In genomic region chr1:240794061-240794843, GRCh38 we compare ENCODE assay signal across 18 cellular contexts.
DNase-seq lines count a peak whose midpoint lies in the region; ATAC-seq, FAIRE-seq and TF ChIP-seq lines count a peak whose summit lies in the region.
"Had no signal": no experiment of that assay in that cellular context is flagged by ENCODE, and none has a peak within 500 bp of the region (broad histone marks: within the 10 kb centered on the region; RNA-seq: fewer than 3 reads in every experiment).

No MANE protein-coding gene starts in this region.

- in situ Hi-C loops in HepG2 (cut with HindIII; ENCODE audit: extremely low pct_ligation_motif_present, low pct_unique_long_range_greater_than_20kb), result no loop called here

- CTCF ChIA-PET in HepG2 (lab: Yijun Ruan, JAX; ENCODE audit: low intra/inter-chr PET ratio, low total read pairs), result no interaction called here

- no peaks in the 10 kb centered on the region for H3K4me1 Mint-ChIP-seq in endothelial cell (ENCODE audit: unreplicated experiment)
- H3K4me1 Mint-ChIP-seq: memory B cell had no signal

- H3K4me2 ChIP-seq in HepG2 (ENCODE audit: low read depth, low read length), result no peak overlapping the region

- no peak overlapping the region for H3K4me3 Mint-ChIP-seq in endothelial cell (ENCODE audit: unreplicated experiment)
- H3K4me3 Mint-ChIP-seq: memory B cell had no signal

- POLR2A ChIA-PET in HepG2 (lab: Yijun Ruan, JAX), result no interaction called here

- no peaks in the 10 kb centered on the region for H3K79me2 ChIP-seq in HepG2 (ENCODE audit: insufficient read depth, low read length)

- H3K27me3 Mint-ChIP-seq in endothelial cell (ENCODE audit: unreplicated experiment), result no peaks in the 10 kb centered on the region
- H3K27me3 Mint-ChIP-seq: memory B cell had no signal

- H3K36me3 Mint-ChIP-seq in endothelial cell (ENCODE audit: low read depth, unreplicated experiment), result no peaks in the 10 kb centered on the region
- H3K36me3 Mint-ChIP-seq: memory B cell had no signal

- H4K20me1 ChIP-seq in HepG2 (ENCODE audit: insufficient read depth, low read length), result no peaks in the 10 kb centered on the region

- no peaks in the 10 kb centered on the region for H3K9me3 ChIP-seq in liver (ENCODE audit: control insufficient read depth in 4 of 4, low read length in 3 of 4)
- no peaks in the 10 kb centered on the region for H3K9me3 ChIP-seq in HepG2 (ENCODE audit: low read length)
- no peaks in the 10 kb centered on the region for H3K9me3 ChIP-seq in pancreas
- H3K9me3 ChIP-seq: neutrophil, SJSA1, upper lobe of left lung had no signal

- no TSS peak for BruUV-seq in HepG2 (replicated peaks; lab: Mats Ljungman, UMichigan)

- ATAC-seq in HepG2 (no peak), HG02798 (IDR thresholded peaks at IDR 0.05; ENCODE audit: poor library complexity, unreplicated experiment) (peak; percentile 61), HG03469 (IDR thresholded peaks at IDR 0.05; ENCODE audit: unreplicated experiment) (peak; percentile 91), SK-N-SH treated with all-trans-retinoic acid at 6 μM for 48 hours (no peak), pancreas (no peak)

- no peak for TF ChIP-seq RAD21 in liver (IDR thresholded peaks at IDR 0.05)
- no peak for TF ChIP-seq RAD21 in HepG2 (CRISPR knock-in tag; IDR thresholded peaks at IDR 0.05)

- H3K27ac Mint-ChIP-seq in endothelial cell (ENCODE audit: unreplicated experiment), result no peak overlapping the region
- H3K27ac Mint-ChIP-seq: memory B cell had no signal

- no peaks in the 10 kb centered on the region for H3K9me3 Mint-ChIP-seq in endothelial cell (ENCODE audit: unreplicated experiment)
- H3K9me3 Mint-ChIP-seq: memory B cell had no signal

- no peaks in the 10 kb centered on the region for H3K36me3 ChIP-seq in liver (ENCODE audit: control insufficient read depth in 4 of 4, insufficient read depth in 3 of 4, low read depth in 1 of 4, low read length in 3 of 4)
- no peaks in the 10 kb centered on the region for H3K36me3 ChIP-seq in HepG2 (replicated peaks in 1 of 2; ENCODE audit: control insufficient read depth in 1 of 2, insufficient read depth in 2 of 2, low read length in 2 of 2)
- no peaks in the 10 kb centered on the region for H3K36me3 ChIP-seq in pancreas
- H3K36me3 ChIP-seq: neutrophil, SJSA1, upper lobe of left lung had no signal

- intact Hi-C loops in HepG2 (cut with micrococcal nuclease; ENCODE audit: unreplicated experiment), result no loop called here
- intact Hi-C loops in pancreas (cut with DNase I), result no loop called here

- TF ChIP-seq CTCF in liver (IDR thresholded peaks at IDR 0.05; ENCODE audit: low read depth, low read length, missing input control) (no peak), HepG2 (CRISPR knock-in tag; IDR thresholded peaks at IDR 0.05) (no peak), endothelial cell (IDR thresholded peaks at IDR 0.05; ENCODE audit: unreplicated experiment) (no peak), pancreas (IDR thresholded peaks at IDR 0.05) (no peak)

- H3K4me1 ChIP-seq in liver (ENCODE audit: control insufficient read depth in 4 of 4, insufficient read depth in 4 of 4, low read length in 3 of 4) (no peaks in the 10 kb centered on the region), HepG2 (ENCODE audit: insufficient read depth, low read length) (no peaks in the 10 kb centered on the region), pancreas (no peaks in the 10 kb centered on the region)
- H3K4me1 ChIP-seq: upper lobe of left lung had no signal

- H2AFZ ChIP-seq in HepG2 (ENCODE audit: low read length), result no peak overlapping the region

- H3K27me3 ChIP-seq in liver (ENCODE audit: control insufficient read depth in 4 of 4, insufficient read depth in 4 of 4, low read length in 3 of 4) (no peaks in the 10 kb centered on the region), HepG2 (ENCODE audit: control insufficient read depth in 1 of 2, insufficient read depth in 2 of 2, low read length in 2 of 2) (no peaks in the 10 kb centered on the region), pancreas (no peaks in the 10 kb centered on the region)
- H3K27me3 ChIP-seq: neutrophil, SJSA1, upper lobe of left lung had no signal

- no peak for FAIRE-seq in HepG2 (lab: Jason Lieb, UNC)
- FAIRE-seq in pancreas (lab: Jason Lieb, UNC), result no peak
- FAIRE-seq in GM19239 (lab: Jason Lieb, UNC), result no peak

- H3K9ac ChIP-seq in liver (ENCODE audit: low read depth in 1 of 2, low read length in 2 of 2) (no peak overlapping the region), HepG2 (ENCODE audit: insufficient read depth, low read depth, low read length) (no peak overlapping the region)

- no peak for DNase-seq in HepG2 (ENCODE audit: low spot score)
- no peak for DNase-seq in endothelial cell (ENCODE audit: low spot score)
- DNase-seq in pancreas, result no peak
- DNase-seq in GM19239 (ENCODE audit: insufficient read length, low spot score), result no peak
- DNase-seq: amygdala, COR-L47, cortex of kidney, KG1, NCI-H187 treated with DMSO at 0.1 percent for 48 hours, upper lobe of left lung had no signal

- TF ChIP-seq POLR2A in HepG2 (IDR thresholded peaks at IDR 0.05; ENCODE audit: insufficient read depth in 1 of 2, low read depth in 2 of 2, low read length in 2 of 2), result no peak

- WGBS in liver, result 45% methylated on average over 6 of the region's 6 CpGs
- 5% methylated on average over 5 of the region's 6 CpGs for WGBS in HepG2 (ENCODE audit: low lambda C conversion rate)
- WGBS in pancreas, 2 donors, result 49 to 54% methylated on average over 6 of the region's 6 CpGs

- H3K4me3 ChIP-seq in liver (ENCODE audit: low read depth in 1 of 3, low read length in 3 of 3), result no peak overlapping the region
- no peak overlapping the region for H3K4me3 ChIP-seq in HepG2 (replicated peaks in 1 of 3; ENCODE audit: insufficient read depth in 1 of 3, low read depth in 2 of 3, low read length in 3 of 3)
- H3K4me3 ChIP-seq in pancreas, result no peak overlapping the region
- H3K4me3 ChIP-seq: SJSA1, upper lobe of left lung had no signal

- TF ChIP-seq EP300 in HepG2 (IDR thresholded peaks at IDR 0.05; ENCODE audit: low read depth in 2 of 2, low read length in 2 of 2), result no peak
- TF ChIP-seq EP300 in HepG2 (CRISPR knock-in tag; IDR thresholded peaks at IDR 0.05; ENCODE audit: borderline replicate concordance), result no peak

- H3K27ac ChIP-seq in liver (ENCODE audit: low read depth in 1 of 2, low read length in 2 of 2), result no peak overlapping the region
- H3K27ac ChIP-seq in HepG2 (ENCODE audit: extremely low read length, insufficient read depth, low read length), result no peak overlapping the region
- H3K27ac ChIP-seq in pancreas, result no peak overlapping the region
- H3K27ac ChIP-seq: neutrophil, SJSA1, upper lobe of left lung, VCaP had no signal

TF ChIP-seq in liver, 16 proteins besides CTCF, POLR2A, EP300 and RAD21:
- peak; percentile 32 for TF ChIP-seq SP1 (IDR thresholded peaks at IDR 0.05)
- TF ChIP-seq EGR1 (IDR thresholded peaks at IDR 0.05; ENCODE audit: low read depth in 2 of 2), result no peak
- peak in 1 of 2 donors; percentile 79 for TF ChIP-seq HNF4A (conservative IDR thresholded peaks at IDR 0.05)

TF ChIP-seq in HepG2, 621 proteins besides CTCF, POLR2A, EP300 and RAD21 (continues in another document):
- TF ChIP-seq ZNF496 (CRISPR knock-in tag; IDR thresholded peaks at IDR 0.05; ENCODE audit: insufficient replicate concordance) (no peak), ZFP36L1 (CRISPR knock-in tag; IDR thresholded peaks at IDR 0.05) (no peak), HINFP (CRISPR knock-in tag; IDR thresholded peaks at IDR 0.05; ENCODE audit: low read depth) (no peak), ZNF615 (CRISPR knock-in tag; IDR thresholded peaks at IDR 0.05; ENCODE audit: borderline replicate concordance) (no peak), ZNF331 (CRISPR knock-in tag; IDR thresholded peaks at IDR 0.05) (no peak), ZNF660 (CRISPR knock-in tag; IDR thresholded peaks at IDR 0.05; ENCODE audit: borderline replicate concordance, low read depth) (no peak), RXRA (CRISPR knock-in tag; IDR thresholded peaks at IDR 0.05) (no peak)

TF ChIP-seq in SK-N-SH treated with all-trans-retinoic acid at 6 μM for 48 hours, 23 proteins besides CTCF, POLR2A, EP300 and RAD21 (continues in another document):
- TF ChIP-seq ZFP3 (CRISPR knock-in tag; IDR thresholded peaks at IDR 0.05) (no peak), ISL1 (CRISPR knock-in tag; IDR thresholded peaks at IDR 0.05) (no peak), PPARA (CRISPR knock-in tag; IDR thresholded peaks at IDR 0.05; ENCODE audit: borderline replicate concordance) (no peak), PATZ1 (CRISPR knock-in tag; IDR thresholded peaks at IDR 0.05; ENCODE audit: borderline replicate concordance) (no peak), ZNF8 (CRISPR knock-in tag; IDR thresholded peaks at IDR 0.05) (no peak), CSDC2 (CRISPR knock-in tag; IDR thresholded peaks at IDR 0.05) (no peak), CSRNP3 (CRISPR knock-in tag; IDR thresholded peaks at IDR 0.05) (no peak), ZNF565 (CRISPR knock-in tag; conservative IDR thresholded peaks at IDR 0.05; ENCODE audit: low read depth) (no peak), GLIS3 (CRISPR knock-in tag; IDR thresholded peaks at IDR 0.05) (no peak)

Comparison
In these comparisons a context has a peak if more than half of its experiments do, and no peak if none do; other contexts are left out.
1. ATAC-seq: peak in HG02798 (single experiment) and HG03469 (single experiment); none in HepG2 (single experiment), SK-N-SH treated with all-trans-retinoic acid at 6 μM for 48 hours (single experiment) and pancreas (0 of 4).